Comparison of ENCODE assay signal across 19 cellular contexts in the genomic region with DNA sequence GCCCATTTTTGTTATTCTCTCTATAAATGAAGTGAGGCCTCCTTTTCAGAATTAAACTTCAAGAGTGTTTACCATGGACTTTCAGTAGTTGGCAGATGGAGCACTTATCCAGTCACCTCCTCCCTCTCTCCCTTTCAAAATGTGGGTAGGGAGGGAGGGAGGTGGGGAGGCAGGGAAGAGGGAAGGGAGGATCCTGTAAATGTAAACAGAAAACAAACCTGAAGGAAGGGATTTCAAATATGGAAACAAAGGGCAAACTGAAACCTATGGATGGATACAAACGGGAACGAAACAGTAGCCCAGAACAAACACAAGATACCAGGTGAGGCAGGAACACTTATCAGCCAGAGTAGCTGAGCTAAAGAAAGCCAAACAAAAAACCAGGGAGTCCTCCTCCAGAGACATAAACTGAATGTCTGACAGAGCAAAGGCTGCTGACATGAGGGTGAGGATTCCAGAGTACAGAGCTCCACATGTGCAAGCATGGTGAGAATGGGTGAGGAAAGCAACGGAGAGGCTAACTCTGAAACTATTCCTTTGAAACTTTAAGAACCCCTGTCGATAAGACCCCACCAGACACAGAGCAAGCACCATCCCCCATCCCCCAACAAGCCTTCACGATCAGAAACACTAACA. TPM values are rescaled to one million over a fixed set of nuclear protein-coding genes. Genes with fewer than 3 reads are reported as not detected.
A peak's percentile ranks its signal among the peaks of the same experiment; 100 is the strongest.
DNase-seq lines count a peak whose midpoint lies in the region; ATAC-seq and TF ChIP-seq lines count a peak whose summit lies in the region.
"Had no signal": no experiment of that assay in that cellular context is flagged by ENCODE, and none has a peak within 500 bp of the region (broad histone marks: within the 10 kb centered on the region; RNA-seq: fewer than 3 reads in every experiment).

No MANE protein-coding gene starts in this region.

- H3K4me1 Mint-ChIP-seq in endodermal cell = peaks cover 43% of the 10 kb centered on the region
- peaks cover 12% of the 10 kb centered on the region for H3K4me1 Mint-ChIP-seq in activated CD8-positive, alpha-beta memory T cell treated with anti-CD3 and anti-CD28 coated beads, Interleukin-2, amount 10 ng/mL, durations not matched to agents 7 days and 5 days

- H3K4me3 ChIP-seq in heart right ventricle = no peak overlapping the region
- peak overlapping the region; percentile 47 for H3K4me3 ChIP-seq in endodermal cell (ENCODE audit: low read length)
- H3K4me3 ChIP-seq: dorsolateral prefrontal cortex, GM23248, right atrium auricular region, uterus had no signal

- peak overlapping the region; percentile 11 for H3K4me3 Mint-ChIP-seq in endodermal cell
- H3K4me3 Mint-ChIP-seq in activated CD8-positive, alpha-beta memory T cell treated with anti-CD3 and anti-CD28 coated beads, Interleukin-2, amount 10 ng/mL, durations not matched to agents 7 days and 5 days = no peak overlapping the region
- H3K4me3 Mint-ChIP-seq: activated CD4-positive, alpha-beta memory T cell treated with anti-CD3 and anti-CD28 coated beads for 36 hours; IgD-negative memory B cell; naive thymus-derived CD8-positive, alpha-beta T cell had no signal

- no peaks in the 10 kb centered on the region for H3K9me3 Mint-ChIP-seq in endodermal cell
- no peaks in the 10 kb centered on the region for H3K9me3 Mint-ChIP-seq in activated CD8-positive, alpha-beta memory T cell treated with anti-CD3 and anti-CD28 coated beads, Interleukin-2, amount 10 ng/mL, durations not matched to agents 7 days and 5 days (ENCODE audit: low read depth)
- H3K9me3 Mint-ChIP-seq: activated CD4-positive, alpha-beta memory T cell treated with anti-CD3 and anti-CD28 coated beads for 36 hours; IgD-negative memory B cell; naive thymus-derived CD8-positive, alpha-beta T cell had no signal

- peak overlapping the region; percentile 9 for H3K27ac Mint-ChIP-seq in endodermal cell
- H3K27ac Mint-ChIP-seq in activated CD8-positive, alpha-beta memory T cell treated with anti-CD3 and anti-CD28 coated beads, Interleukin-2, amount 10 ng/mL, durations not matched to agents 7 days and 5 days = no peak overlapping the region
- H3K27ac Mint-ChIP-seq: activated CD4-positive, alpha-beta memory T cell treated with anti-CD3 and anti-CD28 coated beads for 36 hours; IgD-negative memory B cell had no signal

- H3K9me3 ChIP-seq in heart right ventricle (no peaks in the 10 kb centered on the region), endodermal cell (ENCODE audit: control insufficient read depth, low read length) (no peaks in the 10 kb centered on the region)
- H3K9me3 ChIP-seq: right atrium auricular region, uterus had no signal

- no peak overlapping the region for H3K9ac ChIP-seq in endodermal cell (ENCODE audit: extremely low read depth, low read length, poor library complexity, severe bottlenecking)
- H3K9ac ChIP-seq: GM23248 had no signal

- H3K27me3 ChIP-seq in heart right ventricle = no peaks in the 10 kb centered on the region
- no peaks in the 10 kb centered on the region for H3K27me3 ChIP-seq in endodermal cell (ENCODE audit: control insufficient read depth, insufficient read depth, low read length, poor library complexity, severe bottlenecking)
- H3K27me3 ChIP-seq: dorsolateral prefrontal cortex, right atrium auricular region, uterus had no signal

- H3K4me1 ChIP-seq in heart right ventricle = peaks cover 0 to 11% (median 0%) of the 10 kb centered on the region in 9 donors
- peaks cover 11% of the 10 kb centered on the region for H3K4me1 ChIP-seq in endodermal cell (ENCODE audit: control insufficient read depth, insufficient read depth, low read length)
- H3K4me1 ChIP-seq: right atrium auricular region, uterus had no signal

- TF ChIP-seq CTCF in heart right ventricle (IDR thresholded peaks at IDR 0.05) (no peak), endodermal cell (conservative IDR thresholded peaks at IDR 0.05) (no peak), GM20000 (IDR thresholded peaks at IDR 0.05; ENCODE audit: extremely low read depth, missing control alignments) (no peak)

- H3K36me3 ChIP-seq in heart right ventricle = peaks cover 0 to 100% (median 61%) of the 10 kb centered on the region in 9 donors
- H3K36me3 ChIP-seq in endodermal cell (ENCODE audit: control insufficient read depth, insufficient read depth, low read length) = peaks cover 76% of the 10 kb centered on the region
- H3K36me3 ChIP-seq: uterus had no signal

- ATAC-seq in left ventricle myocardium superior = peak; percentile 29
- ATAC-seq in heart right ventricle = no peak
- ATAC-seq in activated CD8-positive, alpha-beta memory T cell treated with anti-CD3 and anti-CD28 coated beads, Interleukin-2, amount 10 ng/mL, durations not matched to agents 7 days and 5 days = no peak
- ATAC-seq: naive thymus-derived CD8-positive, alpha-beta T cell had no signal

- intact Hi-C loops in left ventricle myocardium superior (cut with micrococcal nuclease) (no loop called here), heart right ventricle (cut with DNase I) (no loop called here)

- peaks cover 59% of the 10 kb centered on the region for H3K36me3 Mint-ChIP-seq in endodermal cell (ENCODE audit: low read depth)
- H3K36me3 Mint-ChIP-seq in activated CD8-positive, alpha-beta memory T cell treated with anti-CD3 and anti-CD28 coated beads, Interleukin-2, amount 10 ng/mL, durations not matched to agents 7 days and 5 days = peaks cover 52% of the 10 kb centered on the region

- WGBS in heart right ventricle, 2 donors = 47 to 65% methylated on average over 5 of the region's 5 CpGs
- 73 to 100% methylated on average over 2 to 5 of the region's 5 CpGs for WGBS in endodermal cell (ENCODE audit: insufficient coverage in 1 of 2, insufficient read length in 1 of 2), 2 experiments

- no peaks in the 10 kb centered on the region for H3K27me3 Mint-ChIP-seq in endodermal cell (ENCODE audit: insufficient read depth)
- H3K27me3 Mint-ChIP-seq in activated CD8-positive, alpha-beta memory T cell treated with anti-CD3 and anti-CD28 coated beads, Interleukin-2, amount 10 ng/mL, durations not matched to agents 7 days and 5 days = no peaks in the 10 kb centered on the region
- H3K27me3 Mint-ChIP-seq: activated CD4-positive, alpha-beta memory T cell treated with anti-CD3 and anti-CD28 coated beads for 36 hours; IgD-negative memory B cell; naive thymus-derived CD8-positive, alpha-beta T cell had no signal

- DNase-seq in left ventricle myocardium superior = no peak
- no peak for DNase-seq in heart right ventricle
- DNase-seq in NCI-H2171 (lab: John Stamatoyannopoulos, UW) = peak; percentile 20
- DNase-seq in endodermal cell = no peak
- no peak for DNase-seq in GM20000 (ENCODE audit: low spot score)
- DNase-seq in inferior parietal cortex (ENCODE audit: extremely low spot score) = no peak
- DNase-seq in dermis blood vessel endothelial cell = no peak
- DNase-seq in activated CD8-positive, alpha-beta memory T cell treated with anti-CD3 and anti-CD28 coated beads, Interleukin-2, amount 10 ng/mL, durations not matched to agents 7 days and 5 days = no peak
- DNase-seq: ACHN; activated CD4-positive, alpha-beta memory T cell treated with anti-CD3 and anti-CD28 coated beads for 36 hours; activated effector memory CD4-positive, alpha-beta T cell treated with Interleukin-2 at 50 U/mL for 16 hours; dorsolateral prefrontal cortex; GM23248; naive thymus-derived CD8-positive, alpha-beta T cell; uterus had no signal

- CTCF ChIA-PET in activated CD8-positive, alpha-beta memory T cell treated with anti-CD3 and anti-CD28 coated beads, Interleukin-2, amount 10 ng/mL, durations not matched to agents 7 days and 5 days (lab: Charles Lee) = interaction anchor here (1.0 to 1.3 kb wide), 2 partner anchors 18 to 32 kb away, joined by 3 to 4 read pairs; no protein-coding TSS in a partner anchor

- H3K27ac ChIP-seq in heart right ventricle (no peak overlapping the region), endodermal cell (ENCODE audit: low read depth, low read length) (no peak overlapping the region)
- H3K27ac ChIP-seq: dorsolateral prefrontal cortex, GM23248, right atrium auricular region had no signal

RNA-seq across cellular contexts. Expression of a gene that starts 41.0 kb away (rescaled TPM):
- total RNA-seq in left ventricle myocardium superior (not detected), heart right ventricle (under 1 TPM in 6 of 10 donors, not detected in 4; 0.09 to 0.21 (median 0.15) TPM), endodermal cell (under 1 TPM; 0.09 to 0.13 TPM), dermis blood vessel endothelial cell (under 0.01 and 0.28 TPM in 2 replicates)
- under 1 TPM in 1 of 2 donors, not detected in 1; 0.01 TPM for polyA plus RNA-seq in heart right ventricle
- polyA plus RNA-seq in endodermal cell (2013, experiment 1 of 2) = 0.07 TPM
- 0.08 TPM for polyA plus RNA-seq in endodermal cell (2013, experiment 2 of 2)
- total RNA-seq in activated CD8-positive, alpha-beta memory T cell treated with anti-CD3 and anti-CD28 coated beads, Interleukin-2, amount 10 ng/mL, durations not matched to agents 7 days and 5 days = under 1 TPM; 0.28 to 0.53 TPM
- total RNA-seq: astrocyte, SK-MEL-5 had no signal
- polyA plus RNA-seq: GM23248 had no signal

RNA-seq across cellular contexts. Expression of a gene that starts 46.8 kb away (rescaled TPM):
- total RNA-seq in left ventricle myocardium superior (41.4 TPM), heart right ventricle (100 to 1,000 TPM in 5 of 10 donors, 10 to 100 TPM in 5; 60.3 to 195 (median 109) TPM), endodermal cell (100 to 1,000 TPM in 1 of 2 donors, 10 to 100 TPM in 1; 99.7 to 125 TPM), dermis blood vessel endothelial cell (145 and 196 TPM in 2 replicates)
- polyA plus RNA-seq in heart right ventricle = 10 to 100 TPM; 31.0 to 45.9 TPM
- 53.3 TPM for polyA plus RNA-seq in endodermal cell (2013, experiment 1 of 2)
- 55.0 TPM for polyA plus RNA-seq in endodermal cell (2013, experiment 2 of 2)
- total RNA-seq in activated CD8-positive, alpha-beta memory T cell treated with anti-CD3 and anti-CD28 coated beads, Interleukin-2, amount 10 ng/mL, durations not matched to agents 7 days and 5 days = 10 to 100 TPM; 78.3 to 82.0 TPM
